In genomic region chr1:22711071-22711470, GRCh38 we compare ENCODE assay signal across 11 cellular contexts. TPM values are rescaled to one million over a fixed set of nuclear protein-coding genes. Genes with fewer than 3 reads are reported as not detected.
A peak's percentile ranks its signal among the peaks of the same experiment; 100 is the strongest.
DNase-seq lines count a peak whose midpoint lies in the region; ATAC-seq, FAIRE-seq and TF ChIP-seq lines count a peak whose summit lies in the region.
"Had no signal": no experiment of that assay in that cellular context is flagged by ENCODE, and none has a peak within 500 bp of the region (broad histone marks: within the 10 kb centered on the region; RNA-seq: fewer than 3 reads in every experiment).

No MANE protein-coding gene starts in this region.

- H3K4me1 ChIP-seq in keratinocyte (ENCODE audit: control insufficient read depth, extremely low read depth, insufficient read depth, low read length) (peaks cover 8% of the 10 kb centered on the region), tibial artery (peaks cover 0 to 22% (median 17%) of the 10 kb centered on the region in 4 donors)

- peak overlapping the region; percentile 34 for H3K4me3 ChIP-seq in WERI-Rb-1 (ENCODE audit: low read depth, low read length)
- no peak overlapping the region for H3K4me3 ChIP-seq in keratinocyte (ENCODE audit: control insufficient read depth in 2 of 3, extremely low read depth in 1 of 3, insufficient read depth in 2 of 3, low read depth in 1 of 3, low read length in 3 of 3)
- H3K4me3 ChIP-seq in tibial artery = peak overlapping the region; percentile 46 to 57

- H3K4me1 Mint-ChIP-seq in activated T-cell treated with anti-CD3 and anti-CD28 coated beads, Interleukin-2, amount 50 U/mL, for 4 hours (ENCODE audit: low read depth) = peaks cover 15% of the 10 kb centered on the region
- peaks cover 14% of the 10 kb centered on the region for H3K4me1 Mint-ChIP-seq in activated T-cell treated with anti-CD3 and anti-CD28 coated beads, Interleukin-2, amount 50 U/mL, for 24 hours (ENCODE audit: low read depth)

- DNase-seq in activated T-cell treated with anti-CD3 and anti-CD28 coated beads, Interleukin-2, amount 50 U/mL, for 4 hours = no peak
- DNase-seq in activated T-cell treated with anti-CD3 and anti-CD28 coated beads, Interleukin-2, amount 50 U/mL, for 24 hours = no peak
- DNase-seq in WERI-Rb-1 (no peak), keratinocyte (ENCODE audit: low read depth, low spot score) (no peak), tibial artery (no peak), AML-193 (lab: John Stamatoyannopoulos, UW) (no peak), dedifferentiated amniotic fluid mesenchymal stem cell (ENCODE audit: extremely low spot score) (no peak)
- DNase-seq in activated CD8-positive, alpha-beta memory T cell treated with anti-CD3 and anti-CD28 coated beads, Interleukin-2, amount 50 U/mL, for 48 hours = no peak

- H3K9me3 Mint-ChIP-seq in activated T-cell treated with anti-CD3 and anti-CD28 coated beads, Interleukin-2, amount 50 U/mL, for 4 hours = no peaks in the 10 kb centered on the region
- no peaks in the 10 kb centered on the region for H3K9me3 Mint-ChIP-seq in activated T-cell treated with anti-CD3 and anti-CD28 coated beads, Interleukin-2, amount 50 U/mL, for 24 hours
- H3K9me3 Mint-ChIP-seq: activated naive CD8-positive, alpha-beta T cell treated with anti-CD3 and anti-CD28 coated beads, Interleukin-2, amount 10 ng/mL, durations not matched to agents 7 days and 5 days had no signal

- no peak overlapping the region for H3K27ac Mint-ChIP-seq in activated T-cell treated with anti-CD3 and anti-CD28 coated beads, Interleukin-2, amount 50 U/mL, for 24 hours
- H3K27ac Mint-ChIP-seq: activated naive CD8-positive, alpha-beta T cell treated with anti-CD3 and anti-CD28 coated beads, Interleukin-2, amount 10 ng/mL, durations not matched to agents 7 days and 5 days had no signal

- FAIRE-seq in keratinocyte (lab: Jason Lieb, UNC) = no peak

- no peaks in the 10 kb centered on the region for H3K9me1 ChIP-seq in keratinocyte (ENCODE audit: control insufficient read depth, extremely low read depth, insufficient read depth, low read length)

- intact Hi-C loops in tibial artery (cut with DNase I; ENCODE audit: low total_unique reads) = no loop called here

- TF ChIP-seq CTCF in WERI-Rb-1 (IDR thresholded peaks at IDR 0.05; ENCODE audit: low read depth, low read length) = no peak
- no peak for TF ChIP-seq CTCF in keratinocyte (optimal IDR thresholded peaks at IDR 0.05 in 1 of 3, IDR thresholded peaks at IDR 0.05 in 1 of 3, conservative IDR thresholded peaks at IDR 0.05 in 1 of 3; ENCODE audit: extremely low read depth in 1 of 3, insufficient read depth in 2 of 3, low read length in 3 of 3)
- TF ChIP-seq CTCF in tibial artery (IDR thresholded peaks at IDR 0.05) = no peak

- H3K36me3 ChIP-seq in WERI-Rb-1 (no peaks in the 10 kb centered on the region), keratinocyte (ENCODE audit: control insufficient read depth in 2 of 2, extremely low read depth in 1 of 2, insufficient read depth in 2 of 2, low read length in 2 of 2) (no peaks in the 10 kb centered on the region), tibial artery (no peaks in the 10 kb centered on the region)

- no peaks in the 10 kb centered on the region for H3K9me3 ChIP-seq in WERI-Rb-1 (ENCODE audit: severe bottlenecking)
- H3K9me3 ChIP-seq in keratinocyte (ENCODE audit: control insufficient read depth, low read depth, low read length) = no peaks in the 10 kb centered on the region
- no peaks in the 10 kb centered on the region for H3K9me3 ChIP-seq in tibial artery

- H3K4me2 ChIP-seq in keratinocyte (ENCODE audit: control insufficient read depth, extremely low read depth, insufficient read depth, low read depth, low read length) = peak overlapping the region; percentile 22

- H3K79me2 ChIP-seq in keratinocyte (ENCODE audit: control insufficient read depth, insufficient read depth, low read length) = no peaks in the 10 kb centered on the region

- peaks cover 66% of the 10 kb centered on the region for H3K27me3 Mint-ChIP-seq in activated T-cell treated with anti-CD3 and anti-CD28 coated beads, Interleukin-2, amount 50 U/mL, for 4 hours (ENCODE audit: low read depth)
- peaks cover 79% of the 10 kb centered on the region for H3K27me3 Mint-ChIP-seq in activated T-cell treated with anti-CD3 and anti-CD28 coated beads, Interleukin-2, amount 50 U/mL, for 24 hours

- dilution Hi-C loops in keratinocyte (cut with MboI; ENCODE audit: extremely low pct_ligation_motif_present, low sequenced_read_pairs) = no loop called here

- H4K20me1 ChIP-seq in keratinocyte (ENCODE audit: control insufficient read depth, extremely low read depth, insufficient read depth, low read length) = peaks cover 5% of the 10 kb centered on the region

- H3K36me3 Mint-ChIP-seq in activated T-cell treated with anti-CD3 and anti-CD28 coated beads, Interleukin-2, amount 50 U/mL, for 4 hours (ENCODE audit: insufficient read depth) = no peaks in the 10 kb centered on the region
- H3K36me3 Mint-ChIP-seq in activated T-cell treated with anti-CD3 and anti-CD28 coated beads, Interleukin-2, amount 50 U/mL, for 24 hours (ENCODE audit: low read depth) = no peaks in the 10 kb centered on the region
- H3K36me3 Mint-ChIP-seq: activated naive CD8-positive, alpha-beta T cell treated with anti-CD3 and anti-CD28 coated beads, Interleukin-2, amount 10 ng/mL, durations not matched to agents 7 days and 5 days had no signal

- H3K4me3 Mint-ChIP-seq in activated T-cell treated with anti-CD3 and anti-CD28 coated beads, Interleukin-2, amount 50 U/mL, for 4 hours = no peak overlapping the region
- no peak overlapping the region for H3K4me3 Mint-ChIP-seq in activated T-cell treated with anti-CD3 and anti-CD28 coated beads, Interleukin-2, amount 50 U/mL, for 24 hours

- ATAC-seq in activated T-cell treated with anti-CD3 and anti-CD28 coated beads, Interleukin-2, amount 50 U/mL, for 4 hours = peak; percentile 11 to 12

- H3K9ac ChIP-seq in keratinocyte (ENCODE audit: control insufficient read depth, extremely low read depth, insufficient read depth, low read length) = no peak overlapping the region

- H3K27me3 ChIP-seq in WERI-Rb-1 (ENCODE audit: insufficient read depth, low read depth, severe bottlenecking) (peaks cover 6% of the 10 kb centered on the region), keratinocyte (ENCODE audit: control insufficient read depth, extremely low read depth, insufficient read depth, low read length) (peaks cover 51% of the 10 kb centered on the region), tibial artery (peaks cover 0 to 55% of the 10 kb centered on the region in 2 donors)

- no peak overlapping the region for H2AFZ ChIP-seq in keratinocyte (ENCODE audit: control insufficient read depth, low read length)

- H3K27ac ChIP-seq in WERI-Rb-1 (no peak overlapping the region), keratinocyte (ENCODE audit: control insufficient read depth, insufficient read depth, low read length) (no peak overlapping the region), tibial artery (no peak overlapping the region)

RNA-seq across cellular contexts. Expression of gene EPHB2, which starts 0.4 kb away (rescaled TPM):
- under 1 TPM; 0.15 to 0.68 (median 0.16) TPM for total RNA-seq in activated T-cell treated with anti-CD3 and anti-CD28 coated beads, Interleukin-2, amount 50 U/mL, for 4 hours
- polyA plus RNA-seq in keratinocyte = 0.09 to 0.82 TPM (median 0.10 TPM) in 3 replicates
- 0.97 TPM for polyA plus RNA-seq in keratinocyte (2011; ENCODE audit: low read depth)
- polyA plus RNA-seq in keratinocyte (2011; cell fraction: cytosol; rRNA removed) = 0.13 and 0.22 TPM in 2 replicates
- polyA plus RNA-seq in keratinocyte (2011; cell fraction: nucleus; rRNA removed) = 0.60 and 0.70 TPM in 2 replicates
- polyA plus RNA-seq in keratinocyte (2012; ENCODE audit: low replicate concordance) = 0.15 and 1.1 TPM in 2 replicates
- polyA minus RNA-seq in keratinocyte = 0.35 to 3.5 TPM (median 0.99 TPM) in 3 replicates
- not detected for polyA minus RNA-seq in keratinocyte (2011; cell fraction: cytosol; rRNA and poly(A)+ RNA removed)
- polyA minus RNA-seq in keratinocyte (2011; cell fraction: nucleus; rRNA and poly(A)+ RNA removed) = 1.9 and 2.8 TPM in 2 replicates

RNA-seq across cellular contexts. Expression of gene C1QB, which starts 58.0 kb away (rescaled TPM):
- under 1 TPM; 0.43 to 0.65 (median 0.45) TPM for total RNA-seq in activated T-cell treated with anti-CD3 and anti-CD28 coated beads, Interleukin-2, amount 50 U/mL, for 4 hours
- polyA plus RNA-seq in keratinocyte = not detected in 3 replicates
- not detected for polyA plus RNA-seq in keratinocyte (2011; ENCODE audit: low read depth)
- not detected in 2 replicates for polyA plus RNA-seq in keratinocyte (2011; cell fraction: cytosol; rRNA removed)
- polyA plus RNA-seq in keratinocyte (2011; cell fraction: nucleus; rRNA removed) = not detected in 2 replicates
- polyA plus RNA-seq in keratinocyte (2012; ENCODE audit: low replicate concordance) = not detected in 2 replicates
- not detected in 3 replicates for polyA minus RNA-seq in keratinocyte
- polyA minus RNA-seq in keratinocyte (2011; cell fraction: cytosol; rRNA and poly(A)+ RNA removed) = not detected
- not detected in 2 replicates for polyA minus RNA-seq in keratinocyte (2011; cell fraction: nucleus; rRNA and poly(A)+ RNA removed)
- total RNA-seq: HT1080, SK-MEL-5 had no signal

Comparison
In these comparisons a context has a peak if more than half of its experiments do, and no peak if none do; other contexts are left out.
1. H3K4me3 ChIP-seq: peak in WERI-Rb-1 (single experiment) and tibial artery (2 of 2); none in keratinocyte (0 of 3).